Comparison of ENCODE assay signal across 19 cellular contexts in the genomic region with DNA sequence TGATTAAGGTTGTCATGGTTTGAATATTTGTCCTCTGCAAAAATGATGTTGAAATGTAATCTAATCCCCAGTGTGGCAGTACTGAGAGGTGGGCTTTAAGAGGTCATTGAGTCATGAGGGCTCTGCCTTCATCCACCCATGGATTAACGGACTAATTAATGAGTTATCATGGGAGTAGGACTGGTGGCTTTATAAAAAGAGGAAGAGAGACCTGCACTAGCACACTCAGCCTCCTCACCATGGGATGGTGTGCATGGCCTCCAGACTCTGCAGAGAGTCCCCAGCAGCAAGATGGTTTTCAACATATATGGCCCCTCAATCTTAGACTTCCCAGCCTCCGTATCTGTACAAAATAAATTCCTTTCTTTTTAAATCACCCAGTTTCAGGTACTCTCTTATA.
"Had no signal": no experiment of that assay in that cellular context is flagged by ENCODE, and none has a peak within 500 bp of the region (broad histone marks: within the 10 kb centered on the region; RNA-seq: fewer than 3 reads in every experiment).

No MANE protein-coding gene starts in this region.

- H3K4me1 Mint-ChIP-seq: stimulated activated effector memory CD8-positive, alpha-beta T cell treated with anti-CD3 and anti-CD28 coated beads, Interleukin-12 subunit alpha, Interleukin-12 subunit beta, amount 100 ng/mL, for 72 hours had no signal

- FAIRE-seq: endometrium, frontal cortex, small intestine had no signal

- H3K27ac Mint-ChIP-seq: stimulated activated effector memory CD8-positive, alpha-beta T cell treated with anti-CD3 and anti-CD28 coated beads, Interleukin-12 subunit alpha, Interleukin-12 subunit beta, amount 100 ng/mL, for 72 hours; stimulated activated naive CD8-positive, alpha-beta T cell treated with anti-CD3 and anti-CD28 coated beads, Interleukin-15, Interleukin-2, amounts not matched to agents 100 ng/mL and 50 ng/mL, for 24 hours had no signal

- H3K9me3 ChIP-seq: heart left ventricle, right atrium auricular region, tibial nerve had no signal

- H3K27ac ChIP-seq: heart left ventricle, right atrium auricular region, tibial nerve had no signal

- H3K4me1 ChIP-seq: heart left ventricle, right atrium auricular region, tibial nerve had no signal

- H3K27me3 ChIP-seq: heart left ventricle, right atrium auricular region, tibial nerve had no signal

- DNase-seq: effector memory CD4-positive, alpha-beta T cell; heart left ventricle; hippocampal formation; left colon; left ventricle myocardium superior; mesenchymal stem cell; midbrain; posterior cingulate gyrus; small intestine; stimulated activated CD4-positive, alpha-beta T cell treated with anti-CD3 and anti-CD28 coated beads, Interleukin-4, amount 100 ng/mL, for 1 hour; stimulated activated CD8-positive, alpha-beta memory T cell treated with anti-CD3 and anti-CD28 coated beads, Interleukin-4, amount 100 ng/mL, for 48 hours had no signal

- H3K27me3 Mint-ChIP-seq: stimulated activated naive CD8-positive, alpha-beta T cell treated with anti-CD3 and anti-CD28 coated beads, Interleukin-15, Interleukin-2, amounts not matched to agents 100 ng/mL and 50 ng/mL, for 24 hours had no signal

- ATAC-seq: esophagus mucosa; heart left ventricle; left colon; left ventricle myocardium superior; stimulated activated effector memory CD8-positive, alpha-beta T cell treated with anti-CD3 and anti-CD28 coated beads, Interleukin-12 subunit alpha, Interleukin-12 subunit beta, amount 100 ng/mL, for 72 hours had no signal

- H3K9me3 Mint-ChIP-seq: stimulated activated effector memory CD8-positive, alpha-beta T cell treated with anti-CD3 and anti-CD28 coated beads, Interleukin-12 subunit alpha, Interleukin-12 subunit beta, amount 100 ng/mL, for 72 hours; stimulated activated naive CD8-positive, alpha-beta T cell treated with anti-CD3 and anti-CD28 coated beads, Interleukin-15, Interleukin-2, amounts not matched to agents 100 ng/mL and 50 ng/mL, for 24 hours had no signal

- H3K4me3 Mint-ChIP-seq: stimulated activated effector memory CD8-positive, alpha-beta T cell treated with anti-CD3 and anti-CD28 coated beads, Interleukin-12 subunit alpha, Interleukin-12 subunit beta, amount 100 ng/mL, for 72 hours; stimulated activated naive CD8-positive, alpha-beta T cell treated with anti-CD3 and anti-CD28 coated beads, Interleukin-15, Interleukin-2, amounts not matched to agents 100 ng/mL and 50 ng/mL, for 24 hours had no signal

- H3K4me3 ChIP-seq: heart left ventricle, lung, right atrium auricular region, tibial nerve had no signal
